1 cellular context compared by ENCODE assay signal in genomic region chr6:79672631-79673065, GRCh38.
TF ChIP-seq lines count a peak whose summit lies in the region.

No MANE protein-coding gene starts in this region.

TF ChIP-seq in H1, 55 proteins besides CTCF, POLR2A, EP300 and RAD21 (continued from another document):
- TF ChIP-seq CHD7 (IDR thresholded peaks at IDR 0.05; ENCODE audit: insufficient replicate concordance, low read length) (no peak), POU5F1 (IDR thresholded peaks at IDR 0.05; ENCODE audit: low read depth, low read length) (no peak), BRCA1 (IDR thresholded peaks at IDR 0.05; ENCODE audit: low read depth, low read length) (no peak)
